In genomic region chr5:10441083-10441991, GRCh38 we compare ENCODE assay signal across 8 cellular contexts. TPM values are rescaled to one million over a fixed set of nuclear protein-coding genes. Genes with fewer than 3 reads are reported as not detected.
DNase-seq lines count a peak whose midpoint lies in the region; ATAC-seq, FAIRE-seq and TF ChIP-seq lines count a peak whose summit lies in the region.

TSS of gene ROPN1L (plus strand) at chr5:10441879. CDS start at chr5:10442168, 289 bp downstream.

- peaks cover 26% of the 10 kb centered on the region for H3K27me3 ChIP-seq in HUES48 (ENCODE audit: control insufficient read depth, insufficient read depth, low read length)

- peaks cover 7% of the 10 kb centered on the region; the same call in 1 of the 2 replicates for H3K36me3 ChIP-seq in HUES48 (ENCODE audit: control insufficient read depth, insufficient read depth, low read length)
- peaks cover 14% of the 10 kb centered on the region; the same call in 1 of the 2 replicates for H3K36me3 ChIP-seq in OCI-LY7 (ENCODE audit: insufficient read depth, low read length)

- H3K9me3 ChIP-seq in HUES48 (ENCODE audit: control insufficient read depth, insufficient read depth, low read length) (no peaks in the 10 kb centered on the region), OCI-LY7 (ENCODE audit: low read length) (no peaks in the 10 kb centered on the region)

- H4K20me1 ChIP-seq in OCI-LY7 (ENCODE audit: insufficient read depth, low read length), result no peaks in the 10 kb centered on the region

- no peaks in the 10 kb centered on the region for H3K9me2 ChIP-seq in OCI-LY7 (ENCODE audit: insufficient read depth, low read length)

- peak within 1 kb of the TSS; percentile 53 for H3K4me2 ChIP-seq in OCI-LY7 (ENCODE audit: low read length)

- H3K4me1 ChIP-seq in HUES48 (ENCODE audit: control insufficient read depth, insufficient read depth, low read length), result peaks cover 4% of the 10 kb centered on the region; the same call in 1 of the 2 replicates
- H3K4me1 ChIP-seq in OCI-LY7 (ENCODE audit: insufficient read depth, low read length, poor library complexity, severe bottlenecking), result peaks cover 16% of the 10 kb centered on the region

- POLR2A ChIA-PET in OCI-LY7 (lab: Charles Lee), result interaction anchor here (0.7 kb wide), 1 partner anchor 143 kb away, joined by 4 read pairs; no protein-coding TSS in a partner anchor

- DNase-seq in D721Med (ENCODE audit: insufficient read length, low spot score) (peak; percentile 93), OCI-LY7 (ENCODE audit: low spot score) (peak; percentile 57), activated T-cell treated with anti-CD3 and anti-CD28 coated beads for 48 hours (ENCODE audit: low read depth) (peak; percentile 82), epithelial cell of proximal tubule (ENCODE audit: low read depth) (no peak), mucosa of gallbladder (ENCODE audit: low spot score) (peak; percentile 87)
- peak; percentile 72 for DNase-seq in stimulated activated CD8-positive, alpha-beta memory T cell treated with anti-CD3 and anti-CD28 coated beads, Interleukin-4, amount 100 ng/mL, for 24 hours (ENCODE audit: low read depth)

- no peaks in the 10 kb centered on the region for H3K79me2 ChIP-seq in OCI-LY7 (ENCODE audit: insufficient read depth, low read depth, low read length)

- CTCF ChIA-PET in OCI-LY7 (lab: Charles Lee; ENCODE audit: unreplicated experiment), result no interaction called here

- no TSS peak for BruUV-seq in OCI-LY7 (replicated peaks; lab: Mats Ljungman, UMichigan)

- H3K4me3 ChIP-seq in HUES48 (ENCODE audit: low read depth, low read length) (peak within 1 kb of the TSS; percentile 88), OCI-LY7 (ENCODE audit: low read depth, low read length, poor library complexity, severe bottlenecking) (peak within 1 kb of the TSS; percentile 55), epithelial cell of proximal tubule (ENCODE audit: low read depth, low read length) (peak within 1 kb of the TSS; percentile 59)

- ATAC-seq in GM21515 (IDR thresholded peaks at IDR 0.05; ENCODE audit: unreplicated experiment), result peak; percentile 99

- no peak for TF ChIP-seq CTCF in D721Med (IDR thresholded peaks at IDR 0.05; ENCODE audit: insufficient read depth, missing control alignments)
- TF ChIP-seq CTCF in OCI-LY7 (conservative IDR thresholded peaks at IDR 0.05; ENCODE audit: low read length), result no peak
- no peak for TF ChIP-seq CTCF in epithelial cell of proximal tubule (conservative IDR thresholded peaks at IDR 0.05; ENCODE audit: low read depth, low read length)

- H2AFZ ChIP-seq in OCI-LY7 (ENCODE audit: low read length), result no peak within 1 kb of the TSS

- intact Hi-C loops in OCI-LY7 (cut with micrococcal nuclease; ENCODE audit: unreplicated experiment), result no loop called here

- peak within 1 kb of the TSS; percentile 26; the same call in 1 of the 2 replicates for H3K9ac ChIP-seq in HUES48 (ENCODE audit: low read depth, low read length)

- no peak for FAIRE-seq in D721Med (lab: Jason Lieb, UNC)

- peak within 1 kb of the TSS; percentile 75 for H3K27ac ChIP-seq in HUES48 (ENCODE audit: low read depth, low read length)
- H3K27ac ChIP-seq in OCI-LY7 (ENCODE audit: low read depth, low read length, poor library complexity, severe bottlenecking), result no peak within 1 kb of the TSS

RNA-seq across cellular contexts. Expression of gene ROPN1L, which starts in this region (rescaled TPM):
- total RNA-seq in OCI-LY7 (2014; rRNA removed; shearing (Covaris generic)), result 0.35 TPM in 1 of 2 replicates, not detected in the other
- 0.36 TPM in 1 of 2 replicates, not detected in the other for total RNA-seq in OCI-LY7 (2022)
- 1.1 TPM in 1 of 2 replicates, not detected in the other for total RNA-seq in epithelial cell of proximal tubule
- total RNA-seq in mucosa of gallbladder, result 0.26 TPM

Comparison
In these comparisons a context has a peak if more than half of its experiments do, and no peak if none do; other contexts are left out.
1. Peak in DNase-seq, H3K4me3 ChIP-seq and H3K4me2 ChIP-seq in OCI-LY7; RNA of the gene not detected or under 1 TPM.
2. Peak in DNase-seq in mucosa of gallbladder; RNA of the gene not detected or under 1 TPM.